Comparison of ENCODE assay signal across 1 cellular context in the genomic region with DNA sequence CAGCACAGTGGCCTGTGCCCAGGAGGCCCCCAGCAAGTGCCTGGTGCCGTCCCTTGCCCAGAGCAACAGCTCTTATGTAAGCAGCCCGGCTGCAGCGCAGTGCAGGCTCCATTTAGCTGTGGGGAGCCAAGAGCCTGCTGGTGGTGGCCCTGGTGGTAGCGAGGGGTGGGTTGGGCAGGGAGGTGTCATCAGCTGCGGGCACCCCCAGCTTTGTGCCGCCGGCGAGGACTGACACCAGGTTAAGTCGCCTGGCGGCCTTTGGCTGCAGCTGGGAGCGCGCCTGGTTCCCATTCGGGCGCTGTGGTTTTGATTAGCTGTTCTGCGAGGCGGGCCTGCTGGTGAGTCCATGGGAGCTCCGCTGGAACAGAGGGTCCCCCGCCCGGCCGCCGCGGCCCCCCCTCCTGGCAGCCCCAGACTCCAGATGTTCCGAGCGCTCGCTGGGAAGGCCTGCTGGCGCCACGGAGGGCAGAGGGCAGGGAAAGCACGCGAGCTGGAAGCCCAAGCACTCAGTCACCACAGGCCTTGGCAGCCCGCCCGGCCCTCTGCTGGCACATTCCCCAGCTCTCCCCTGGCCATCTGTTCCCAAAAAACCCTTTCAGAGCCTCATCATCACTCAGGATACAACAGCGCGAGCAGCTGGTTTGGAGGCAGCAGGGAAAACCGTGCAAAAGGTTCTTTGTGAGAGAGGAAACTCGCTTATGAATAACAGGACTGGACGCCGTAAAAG.
TF ChIP-seq lines count a peak whose summit lies in the region.

No MANE protein-coding gene starts in this region.

TF ChIP-seq in HepG2, 621 proteins besides CTCF, POLR2A, EP300 and RAD21 (continued from another document and continues in another):
- peak; percentile 64; the same call in 1 of the 2 replicates for TF ChIP-seq GABPB1 (CRISPR knock-in tag; IDR thresholded peaks at IDR 0.05)
- TF ChIP-seq, protein P1, sequence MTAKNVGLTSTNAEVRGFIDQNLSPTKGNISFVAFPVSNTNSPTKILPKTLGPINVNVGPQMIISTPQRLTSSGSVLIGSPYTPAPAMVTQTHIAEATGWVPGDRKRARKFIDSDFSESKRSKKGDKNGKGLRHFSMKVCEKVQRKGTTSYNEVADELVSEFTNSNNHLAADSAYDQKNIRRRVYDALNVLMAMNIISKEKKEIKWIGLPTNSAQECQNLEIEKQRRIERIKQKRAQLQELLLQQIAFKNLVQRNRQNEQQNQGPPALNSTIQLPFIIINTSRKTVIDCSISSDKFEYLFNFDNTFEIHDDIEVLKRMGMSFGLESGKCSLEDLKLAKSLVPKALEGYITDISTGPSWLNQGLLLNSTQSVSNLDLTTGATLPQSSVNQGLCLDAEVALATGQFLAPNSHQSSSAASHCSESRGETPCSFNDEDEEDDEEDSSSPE (CRISPR knock-in tag; IDR thresholded peaks at IDR 0.05), result 0 out of 2 replicates have a peak, but pooled peaks have one; percentile 24
- no peak for TF ChIP-seq ZBED4 (CRISPR knock-in tag; IDR thresholded peaks at IDR 0.05; ENCODE audit: borderline replicate concordance)
- TF ChIP-seq ZNF503 (CRISPR knock-in tag; IDR thresholded peaks at IDR 0.05), result no peak
- TF ChIP-seq RNF219 (CRISPR knock-in tag; IDR thresholded peaks at IDR 0.05), result no peak
- TF ChIP-seq ZNF572 (CRISPR knock-in tag; IDR thresholded peaks at IDR 0.05), result no peak
- TF ChIP-seq, protein P2, sequence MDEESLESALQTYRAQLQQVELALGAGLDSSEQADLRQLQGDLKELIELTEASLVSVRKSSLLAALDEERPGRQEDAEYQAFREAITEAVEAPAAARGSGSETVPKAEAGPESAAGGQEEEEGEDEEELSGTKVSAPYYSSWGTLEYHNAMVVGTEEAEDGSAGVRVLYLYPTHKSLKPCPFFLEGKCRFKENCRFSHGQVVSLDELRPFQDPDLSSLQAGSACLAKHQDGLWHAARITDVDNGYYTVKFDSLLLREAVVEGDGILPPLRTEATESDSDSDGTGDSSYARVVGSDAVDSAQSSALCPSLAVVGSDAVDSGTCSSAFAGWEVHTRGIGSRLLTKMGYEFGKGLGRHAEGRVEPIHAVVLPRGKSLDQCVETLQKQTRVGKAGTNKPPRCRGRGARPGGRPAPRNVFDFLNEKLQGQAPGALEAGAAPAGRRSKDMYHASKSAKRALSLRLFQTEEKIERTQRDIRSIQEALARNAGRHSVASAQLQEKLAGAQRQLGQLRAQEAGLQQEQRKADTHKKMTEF (CRISPR knock-in tag; IDR thresholded peaks at IDR 0.05), result peak; percentile 72; the same call in 1 of the 2 replicates
- peak; percentile 98 for TF ChIP-seq ZBTB42 (CRISPR knock-in tag; IDR thresholded peaks at IDR 0.05)
- no peak for TF ChIP-seq PAF1 (CRISPR knock-in tag; IDR thresholded peaks at IDR 0.05)
- peak; percentile 25; the same call in 1 of the 2 replicates for TF ChIP-seq THAP11 (CRISPR knock-in tag; IDR thresholded peaks at IDR 0.05)
- TF ChIP-seq SKI (IDR thresholded peaks at IDR 0.05; ENCODE audit: partially characterized antibody), result peak; percentile 49
- TF ChIP-seq, protein P3, sequence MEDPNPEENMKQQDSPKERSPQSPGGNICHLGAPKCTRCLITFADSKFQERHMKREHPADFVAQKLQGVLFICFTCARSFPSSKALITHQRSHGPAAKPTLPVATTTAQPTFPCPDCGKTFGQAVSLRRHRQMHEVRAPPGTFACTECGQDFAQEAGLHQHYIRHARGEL (CRISPR knock-in tag; IDR thresholded peaks at IDR 0.05), result no peak
- TF ChIP-seq, protein P4, sequence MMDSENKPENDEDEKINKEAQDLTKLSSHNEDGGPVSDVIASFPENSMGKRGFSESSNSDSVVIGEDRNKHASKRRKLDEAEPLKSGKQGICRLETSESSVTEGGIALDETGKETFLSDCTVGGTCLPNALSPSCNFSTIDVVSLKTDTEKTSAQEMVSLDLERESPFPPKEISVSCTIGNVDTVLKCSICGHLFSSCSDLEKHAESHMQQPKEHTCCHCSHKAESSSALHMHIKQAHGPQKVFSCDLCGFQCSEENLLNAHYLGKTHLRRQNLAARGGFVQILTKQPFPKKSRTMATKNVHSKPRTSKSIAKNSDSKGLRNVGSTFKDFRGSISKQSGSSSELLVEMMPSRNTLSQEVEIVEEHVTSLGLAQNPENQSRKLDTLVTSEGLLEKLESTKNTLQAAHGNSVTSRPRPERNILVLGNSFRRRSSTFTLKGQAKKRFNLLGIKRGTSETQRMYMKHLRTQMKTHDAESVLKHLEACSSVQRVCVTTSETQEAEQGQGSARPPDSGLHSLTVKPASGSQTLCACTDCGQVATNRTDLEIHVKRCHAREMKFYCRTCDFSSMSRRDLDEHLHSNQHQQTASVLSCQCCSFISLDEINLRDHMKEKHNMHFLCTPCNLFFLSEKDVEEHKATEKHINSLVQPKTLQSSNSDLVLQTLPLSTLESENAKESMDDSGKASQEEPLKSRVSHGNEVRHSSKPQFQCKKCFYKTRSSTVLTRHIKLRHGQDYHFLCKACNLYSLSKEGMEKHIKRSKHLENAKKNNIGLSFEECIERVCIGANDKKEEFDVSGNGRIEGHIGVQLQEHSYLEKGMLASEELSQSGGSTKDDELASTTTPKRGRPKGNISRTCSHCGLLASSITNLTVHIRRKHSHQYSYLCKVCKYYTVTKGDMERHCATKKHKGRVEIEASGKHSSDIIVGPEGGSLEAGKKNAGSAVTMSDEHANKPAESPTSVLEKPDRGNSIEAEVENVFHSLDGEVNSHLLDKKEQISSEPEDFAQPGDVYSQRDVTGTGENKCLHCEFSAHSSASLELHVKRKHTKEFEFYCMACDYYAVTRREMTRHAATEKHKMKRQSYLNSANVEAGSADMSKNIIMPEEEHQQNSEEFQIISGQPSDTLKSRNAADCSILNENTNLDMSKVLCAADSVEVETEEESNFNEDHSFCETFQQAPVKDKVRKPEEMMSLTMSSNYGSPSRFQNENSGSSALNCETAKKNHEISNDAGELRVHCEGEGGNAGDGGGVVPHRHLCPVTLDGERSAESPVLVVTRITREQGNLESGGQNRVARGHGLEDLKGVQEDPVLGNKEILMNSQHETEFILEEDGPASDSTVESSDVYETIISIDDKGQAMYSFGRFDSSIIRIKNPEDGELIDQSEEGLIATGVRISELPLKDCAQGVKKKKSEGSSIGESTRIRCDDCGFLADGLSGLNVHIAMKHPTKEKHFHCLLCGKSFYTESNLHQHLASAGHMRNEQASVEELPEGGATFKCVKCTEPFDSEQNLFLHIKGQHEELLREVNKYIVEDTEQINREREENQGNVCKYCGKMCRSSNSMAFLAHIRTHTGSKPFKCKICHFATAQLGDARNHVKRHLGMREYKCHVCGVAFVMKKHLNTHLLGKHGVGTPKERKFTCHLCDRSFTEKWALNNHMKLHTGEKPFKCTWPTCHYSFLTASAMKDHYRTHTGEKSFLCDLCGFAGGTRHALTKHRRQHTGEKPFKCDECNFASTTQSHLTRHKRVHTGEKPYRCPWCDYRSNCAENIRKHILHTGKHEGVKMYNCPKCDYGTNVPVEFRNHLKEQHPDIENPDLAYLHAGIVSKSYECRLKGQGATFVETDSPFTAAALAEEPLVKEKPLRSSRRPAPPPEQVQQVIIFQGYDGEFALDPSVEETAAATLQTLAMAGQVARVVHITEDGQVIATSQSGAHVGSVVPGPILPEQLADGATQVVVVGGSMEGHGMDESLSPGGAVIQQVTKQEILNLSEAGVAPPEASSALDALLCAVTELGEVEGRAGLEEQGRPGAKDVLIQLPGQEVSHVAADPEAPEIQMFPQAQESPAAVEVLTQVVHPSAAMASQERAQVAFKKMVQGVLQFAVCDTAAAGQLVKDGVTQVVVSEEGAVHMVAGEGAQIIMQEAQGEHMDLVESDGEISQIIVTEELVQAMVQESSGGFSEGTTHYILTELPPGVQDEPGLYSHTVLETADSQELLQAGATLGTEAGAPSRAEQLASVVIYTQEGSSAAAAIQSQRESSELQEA (CRISPR knock-in tag; IDR thresholded peaks at IDR 0.05; ENCODE audit: not compliant biosample characterization), result peak; percentile 70
- TF ChIP-seq MXD4 (CRISPR knock-in tag; IDR thresholded peaks at IDR 0.05), result peak; percentile 45; the same call in 1 of the 2 replicates
- no peak for TF ChIP-seq CBX5 (CRISPR knock-in tag; IDR thresholded peaks at IDR 0.05; ENCODE audit: borderline replicate concordance)
- no peak for TF ChIP-seq SOX13 (IDR thresholded peaks at IDR 0.05)
- peak in 1 of 2 experiments; percentile 59; a peak in 2 of 4 replicates for TF ChIP-seq SOX13 (CRISPR knock-in tag; conservative IDR thresholded peaks at IDR 0.05 in 1 of 2, IDR thresholded peaks at IDR 0.05 in 1 of 2)
- no peak for TF ChIP-seq ZFP36 (IDR thresholded peaks at IDR 0.05; ENCODE audit: borderline replicate concordance, low read depth, low read length, partially characterized antibody)
- TF ChIP-seq, protein P5, sequence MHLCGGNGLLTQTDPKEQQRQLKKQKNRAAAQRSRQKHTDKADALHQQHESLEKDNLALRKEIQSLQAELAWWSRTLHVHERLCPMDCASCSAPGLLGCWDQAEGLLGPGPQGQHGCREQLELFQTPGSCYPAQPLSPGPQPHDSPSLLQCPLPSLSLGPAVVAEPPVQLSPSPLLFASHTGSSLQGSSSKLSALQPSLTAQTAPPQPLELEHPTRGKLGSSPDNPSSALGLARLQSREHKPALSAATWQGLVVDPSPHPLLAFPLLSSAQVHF (CRISPR knock-in tag; IDR thresholded peaks at IDR 0.05), result peak; percentile 33; the same call in 1 of the 2 replicates
- 0 out of 2 replicates have a peak, but pooled peaks have one; percentile 58 for TF ChIP-seq MEIS2 (CRISPR knock-in tag; IDR thresholded peaks at IDR 0.05)
- peak; percentile 74 for TF ChIP-seq NR2F6 (IDR thresholded peaks at IDR 0.05)
- peak; percentile 94 for TF ChIP-seq NR2F6 (CRISPR knock-in tag; IDR thresholded peaks at IDR 0.05)
- TF ChIP-seq PCBP1 (IDR thresholded peaks at IDR 0.05; ENCODE audit: borderline replicate concordance, low read depth, low read length), result 0 out of 2 replicates have a peak, but pooled peaks have one; percentile 49
